In the genomic region with DNA sequence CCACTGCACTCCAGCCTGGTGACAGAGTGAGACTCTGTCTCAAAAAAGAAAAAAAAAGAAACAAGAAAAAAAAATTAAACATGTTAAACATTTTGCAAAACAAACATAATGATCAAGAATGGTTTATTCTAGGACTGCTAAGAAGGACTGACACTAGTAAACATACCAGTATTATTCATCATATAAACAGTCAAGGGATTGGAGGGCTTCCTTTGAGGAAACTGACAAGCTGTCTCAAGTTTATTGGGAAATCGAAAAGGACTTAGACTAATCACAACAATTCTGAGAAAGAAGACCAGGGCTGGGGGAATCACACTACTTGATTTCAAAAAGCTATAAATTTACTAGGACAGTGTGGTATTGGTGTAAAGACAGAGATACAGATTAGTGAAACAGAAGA, we compare ENCODE assay signal across 15 cellular contexts.
DNase-seq lines count a peak whose midpoint lies in the region; FAIRE-seq and TF ChIP-seq lines count a peak whose summit lies in the region.
"Had no signal": no experiment of that assay in that cellular context is flagged by ENCODE, and none has a peak within 500 bp of the region (broad histone marks: within the 10 kb centered on the region; RNA-seq: fewer than 3 reads in every experiment).

No MANE protein-coding gene starts in this region.

- H3K27ac Mint-ChIP-seq in astrocyte (ENCODE audit: unreplicated experiment), result no peak overlapping the region
- H3K27ac Mint-ChIP-seq in type B pancreatic cell, result peak overlapping the region; percentile 39
- H3K27ac Mint-ChIP-seq in T-helper 2 cell treated with Interferon-gamma antibody and Interleukin-4, amounts not matched to agents 5 μg/mL and 100 μg/mL, for 36 hours, result no peak overlapping the region
- H3K27ac Mint-ChIP-seq: CD8-positive, alpha-beta T cell had no signal

- H3K27me3 Mint-ChIP-seq in astrocyte (ENCODE audit: low read depth, unreplicated experiment), result no peaks in the 10 kb centered on the region
- H3K27me3 Mint-ChIP-seq in type B pancreatic cell, result no peaks in the 10 kb centered on the region
- H3K27me3 Mint-ChIP-seq in T-helper 2 cell treated with Interferon-gamma antibody and Interleukin-4, amounts not matched to agents 5 μg/mL and 100 μg/mL, for 36 hours (ENCODE audit: low read depth), result peaks cover 5% of the 10 kb centered on the region

- no peaks in the 10 kb centered on the region for H3K9me3 ChIP-seq in astrocyte (ENCODE audit: insufficient read depth, low read depth, low read length)

- peak; percentile 17 for FAIRE-seq in astrocyte (lab: Jason Lieb, UNC)

- H2AFZ ChIP-seq in astrocyte (ENCODE audit: low read depth, low read length), result no peak overlapping the region

- no peak overlapping the region for H3K9ac ChIP-seq in astrocyte (ENCODE audit: low read length)

- H3K4me3 Mint-ChIP-seq in astrocyte (ENCODE audit: unreplicated experiment) (no peak overlapping the region), type B pancreatic cell (no peak overlapping the region)
- H3K4me3 Mint-ChIP-seq in T-helper 2 cell treated with Interferon-gamma antibody and Interleukin-4, amounts not matched to agents 5 μg/mL and 100 μg/mL, for 36 hours, result no peak overlapping the region
- H3K4me3 Mint-ChIP-seq: CD8-positive, alpha-beta T cell; H9 had no signal

- H3K4me1 Mint-ChIP-seq in astrocyte (ENCODE audit: low read depth, unreplicated experiment) (peaks cover 20% of the 10 kb centered on the region), type B pancreatic cell (ENCODE audit: unreplicated experiment) (peaks cover 9% of the 10 kb centered on the region)
- no peaks in the 10 kb centered on the region for H3K4me1 Mint-ChIP-seq in T-helper 2 cell treated with Interferon-gamma antibody and Interleukin-4, amounts not matched to agents 5 μg/mL and 100 μg/mL, for 36 hours (ENCODE audit: low read depth)
- H3K4me1 Mint-ChIP-seq: H9 had no signal

- peaks cover 21% of the 10 kb centered on the region for H3K36me3 ChIP-seq in astrocyte (ENCODE audit: insufficient read depth, low read length)

- H3K79me2 ChIP-seq in astrocyte (ENCODE audit: insufficient read depth, low read length), result peaks cover 2% of the 10 kb centered on the region

- H4K20me1 ChIP-seq in astrocyte (ENCODE audit: insufficient read depth, low read length), result peaks cover 5% of the 10 kb centered on the region

- no peak overlapping the region for H3K27ac ChIP-seq in astrocyte (ENCODE audit: low read depth, low read length)

- peaks cover 8% of the 10 kb centered on the region for H3K4me1 ChIP-seq in astrocyte (ENCODE audit: insufficient read depth, low read length)

- H3K9me3 Mint-ChIP-seq in astrocyte (ENCODE audit: unreplicated experiment), result no peaks in the 10 kb centered on the region
- peaks cover 4% of the 10 kb centered on the region for H3K9me3 Mint-ChIP-seq in type B pancreatic cell
- no peaks in the 10 kb centered on the region for H3K9me3 Mint-ChIP-seq in T-helper 2 cell treated with Interferon-gamma antibody and Interleukin-4, amounts not matched to agents 5 μg/mL and 100 μg/mL, for 36 hours
- H3K9me3 Mint-ChIP-seq: CD8-positive, alpha-beta T cell had no signal

- H3K4me3 ChIP-seq in astrocyte (ENCODE audit: insufficient read depth, low read depth, low read length) (no peak overlapping the region), fibroblast of villous mesenchyme (ENCODE audit: low read depth, low read length) (no peak overlapping the region)

- TF ChIP-seq CTCF in astrocyte (IDR thresholded peaks at IDR 0.05; ENCODE audit: insufficient read depth, low read depth, low read length) (no peak), fibroblast of villous mesenchyme (IDR thresholded peaks at IDR 0.05; ENCODE audit: insufficient read depth, low read depth, low read length) (no peak), type B pancreatic cell (conservative IDR thresholded peaks at IDR 0.05) (no peak)

- peaks cover 5% of the 10 kb centered on the region for H3K36me3 Mint-ChIP-seq in astrocyte (ENCODE audit: low read depth, unreplicated experiment)
- H3K36me3 Mint-ChIP-seq in type B pancreatic cell, result peaks cover 39% of the 10 kb centered on the region
- H3K36me3 Mint-ChIP-seq in T-helper 2 cell treated with Interferon-gamma antibody and Interleukin-4, amounts not matched to agents 5 μg/mL and 100 μg/mL, for 36 hours (ENCODE audit: low read depth), result no peaks in the 10 kb centered on the region
- H3K36me3 Mint-ChIP-seq: CD8-positive, alpha-beta T cell had no signal

- no peaks in the 10 kb centered on the region for H3K27me3 ChIP-seq in astrocyte (ENCODE audit: insufficient read depth, low read length)

- peak; percentile 12 for DNase-seq in M059J (ENCODE audit: low read depth)
- no peak for DNase-seq in astrocyte (ENCODE audit: low read depth)
- peak; percentile 12 for DNase-seq in fibroblast of villous mesenchyme (ENCODE audit: low read depth)
- no peak for DNase-seq in type B pancreatic cell (ENCODE audit: extremely low spot score, unreplicated experiment)
- DNase-seq in NCI-H524 treated with DMSO at 0.1 percent for 48 hours (lab: John Stamatoyannopoulos, UW), result no peak
- no peak for DNase-seq in GOT3 (lab: John Stamatoyannopoulos, UW)
- DNase-seq in DMS79 treated with DMSO at 0.1 percent for 48 hours (lab: John Stamatoyannopoulos, UW), result no peak
- no peak for DNase-seq in T-helper 2 cell treated with Interferon-gamma antibody and Interleukin-4, amounts not matched to agents 5 μg/mL and 100 μg/mL, for 36 hours (ENCODE audit: low spot score)
- DNase-seq: CD8-positive, alpha-beta T cell; DMS 273 treated with DMSO at 0.1 percent for 48 hours; H9; NCI-H1048; NCI-H345; NCI-H774; SIG-M5 had no signal

- H3K4me2 ChIP-seq in astrocyte (ENCODE audit: low read length), result no peak overlapping the region

Comparison
In these comparisons a context has a peak if more than half of its experiments do, and no peak if none do; other contexts are left out.
1. DNase-seq: peak in M059J (single experiment) and fibroblast of villous mesenchyme (single experiment); none in astrocyte (single experiment), type B pancreatic cell (single experiment), NCI-H524 treated with DMSO at 0.1 percent for 48 hours (single experiment), GOT3 (single experiment), DMS79 treated with DMSO at 0.1 percent for 48 hours (single experiment) and T-helper 2 cell treated with Interferon-gamma antibody and Interleukin-4, amounts not matched to agents 5 μg/mL and 100 μg/mL, for 36 hours (single experiment).